8 cellular contexts compared by ENCODE assay signal in genomic region chr7:152675761-152676636, GRCh38.
DNase-seq lines count a peak whose midpoint lies in the region; ATAC-seq and TF ChIP-seq lines count a peak whose summit lies in the region.

XRCC2 (minus strand) TSS chr7:152676141; CDS start chr7:152676079, 62 bp downstream.

- H3K4me1 ChIP-seq in BLaER1 treated with 17β-estradiol and CSF1 and Interleukin-3, amounts not matched to agents 10 nM and 100 nM, result peaks cover 10 to 21% (median 19%) of the 10 kb centered on the region in 10 experiments

- no peaks in the 10 kb centered on the region; a peak in 1 of 22 replicates for H3K9me3 ChIP-seq in BLaER1 treated with 17β-estradiol and CSF1 and Interleukin-3, amounts not matched to agents 10 nM and 100 nM (replicated peaks in 1 of 11)

- ATAC-seq in GM19328 (IDR thresholded peaks at IDR 0.05; ENCODE audit: unreplicated experiment), result peak; percentile 85
- ATAC-seq in HG03469 (IDR thresholded peaks at IDR 0.05; ENCODE audit: unreplicated experiment), result peak; percentile 82

- peak within 1 kb of the TSS; percentile 85 to 98 (median 88) for H3K4me3 ChIP-seq in BLaER1 treated with 17β-estradiol and CSF1 and Interleukin-3, amounts not matched to agents 10 nM and 100 nM
- H3K4me3 ChIP-seq in coronary artery, result peak within 1 kb of the TSS; percentile 77

- peak within 1 kb of the TSS; percentile 82 to 96 (median 90) for H3K9ac ChIP-seq in BLaER1 treated with 17β-estradiol and CSF1 and Interleukin-3, amounts not matched to agents 10 nM and 100 nM

- peaks cover 0 to 28% (median 11%) of the 10 kb centered on the region in 11 experiments; a peak in 9 of 22 replicates for H4K20me1 ChIP-seq in BLaER1 treated with 17β-estradiol and CSF1 and Interleukin-3, amounts not matched to agents 10 nM and 100 nM

- H3K27ac ChIP-seq in BLaER1 treated with 17β-estradiol and CSF1 and Interleukin-3, amounts not matched to agents 10 nM and 100 nM, result peak within 1 kb of the TSS; percentile 84 to 93 (median 90)
- H3K27ac ChIP-seq in coronary artery, result peak within 1 kb of the TSS; percentile 47 to 58

- peak; percentile 89 to 96 for DNase-seq in NCI-H526 (lab: John Stamatoyannopoulos, UW)
- DNase-seq in activated CD4-positive, alpha-beta T cell treated with anti-CD3 and anti-CD28 coated beads for 48 hours, result peak; percentile 95
- DNase-seq in coronary artery (ENCODE audit: low spot score), result peak; percentile 93
- DNase-seq in left kidney (ENCODE audit: low read depth, low spot score), result peak; percentile 98
- peak; percentile 92 for DNase-seq in stimulated activated CD4-positive, alpha-beta T cell treated with anti-CD3 and anti-CD28 coated beads, Interleukin-1b, Interleukin-23, amount 100 ng/mL, for 48 hours

- H3K4me2 ChIP-seq in BLaER1 treated with 17β-estradiol and CSF1 and Interleukin-3, amounts not matched to agents 10 nM and 100 nM, result peak within 1 kb of the TSS; percentile 77 to 97 (median 93)

- H3K36me3 ChIP-seq in BLaER1 treated with 17β-estradiol and CSF1 and Interleukin-3, amounts not matched to agents 10 nM and 100 nM, result peaks cover 0 to 34% (median 27%) of the 10 kb centered on the region in 11 experiments; a peak in 14 of 22 replicates

- H3K27me3 ChIP-seq in BLaER1 treated with 17β-estradiol and CSF1 and Interleukin-3, amounts not matched to agents 10 nM and 100 nM, result no peaks in the 10 kb centered on the region

- TF ChIP-seq CTCF in coronary artery (IDR thresholded peaks at IDR 0.05), result no peak

Comparison
In these comparisons a context has a peak if more than half of its experiments do, and no peak if none do; other contexts are left out.
1. Peak in every context shown above with its lines: DNase-seq, ATAC-seq, H3K4me3 ChIP-seq and H3K27ac ChIP-seq.